17 cellular contexts compared by ENCODE assay signal in the genomic region with DNA sequence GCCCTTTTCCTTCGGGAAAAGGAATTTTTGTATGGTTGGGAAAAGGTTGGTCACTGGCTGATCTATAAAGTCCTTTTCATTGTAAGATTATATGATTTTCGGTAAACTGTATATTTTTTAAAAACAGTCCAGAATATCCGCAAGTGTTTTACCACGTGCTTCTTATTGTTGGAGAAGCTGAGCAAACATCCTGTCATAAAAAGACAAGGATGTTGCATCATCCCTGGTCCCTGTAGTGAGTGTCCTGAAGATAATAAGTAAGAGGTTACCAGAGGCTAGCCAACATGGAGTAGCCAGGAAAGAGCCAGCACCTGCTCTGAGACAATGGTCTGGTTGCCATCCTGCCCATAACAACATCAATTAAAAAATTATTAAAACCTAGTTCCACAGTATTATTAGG. TPM values are rescaled to one million over a fixed set of nuclear protein-coding genes. Genes with fewer than 3 reads are reported as not detected.
DNase-seq lines count a peak whose midpoint lies in the region; ATAC-seq and TF ChIP-seq lines count a peak whose summit lies in the region.
"Had no signal": no experiment of that assay in that cellular context is flagged by ENCODE, and none has a peak within 500 bp of the region (broad histone marks: within the 10 kb centered on the region; RNA-seq: fewer than 3 reads in every experiment).

No MANE protein-coding gene starts in this region.

- CTCF ChIA-PET in HEK293 (lab: Yijun Ruan, JAX) (interaction anchor here (1.1 kb wide), 1 partner anchor 68 kb away, joined by 6 read pairs; no protein-coding TSS in a partner anchor), T-cell (lab: Charles Lee) (interaction anchor here in 1 of 2 donors (0.6 kb wide), 1 partner anchor 15 kb away, joined by 5 read pairs; no protein-coding TSS in a partner anchor)

- H3K4me1 Mint-ChIP-seq in CD14-positive monocyte (peaks cover 17% of the 10 kb centered on the region), T-cell (no peaks in the 10 kb centered on the region)
- H3K4me1 Mint-ChIP-seq: activated T-helper 17 cell treated with anti-CD3 and anti-CD28 coated beads, Interleukin-2, amount 50 U/mL, for 72 hours had no signal

- ATAC-seq in heart left ventricle (peak; percentile 69 to 93 (median 74)), T-cell (replicated peaks in 1 of 4) (no peak), HG02588 (IDR thresholded peaks at IDR 0.05; ENCODE audit: unreplicated experiment) (no peak)
- ATAC-seq: activated T-helper 17 cell treated with anti-CD3 and anti-CD28 coated beads, Interleukin-2, amount 50 U/mL, for 72 hours had no signal

- H3K9me3 ChIP-seq in HEK293 (ENCODE audit: control insufficient read depth, insufficient read depth, low read depth, low read length) (no peaks in the 10 kb centered on the region), heart left ventricle (no peaks in the 10 kb centered on the region)
- H3K9me3 ChIP-seq: prostate gland, uterus had no signal

- H3K36me3 Mint-ChIP-seq in CD14-positive monocyte = no peaks in the 10 kb centered on the region
- no peaks in the 10 kb centered on the region for H3K36me3 Mint-ChIP-seq in T-cell
- H3K36me3 Mint-ChIP-seq: activated CD4-positive, alpha-beta memory T cell treated with anti-CD3 and anti-CD28 coated beads for 36 hours had no signal

- no peak for DNase-seq in CD14-positive monocyte (ENCODE audit: low spot score)
- DNase-seq in SIG-M5 treated with dmso at 0.1 percent for 504 hours (lab: John Stamatoyannopoulos, UW; ENCODE audit: unreplicated experiment) = peak; percentile 62
- no peak for DNase-seq in heart left ventricle
- no peak for DNase-seq in T-cell
- no peak for DNase-seq in GOT3 (lab: John Stamatoyannopoulos, UW)
- no peak for DNase-seq in stimulated activated CD4-positive, alpha-beta T cell treated with anti-CD3 and anti-CD28 coated beads, Interleukin-15, amount 100 ng/mL, for 24 hours
- DNase-seq: activated CD4-positive, alpha-beta memory T cell treated with anti-CD3 and anti-CD28 coated beads for 36 hours; NCI-H187 treated with DMSO at 0.1 percent for 48 hours; stimulated activated CD4-positive, alpha-beta T cell treated with anti-CD3 and anti-CD28 coated beads, Interleukin-2, amount 100 ng/mL, for 48 hours; uterus had no signal

- H3K36me3 ChIP-seq in HEK293 (ENCODE audit: control insufficient read depth in 2 of 2, insufficient read depth in 1 of 2, low read length in 2 of 2) = no peaks in the 10 kb centered on the region
- H3K36me3 ChIP-seq in heart left ventricle = no peaks in the 10 kb centered on the region
- H3K36me3 ChIP-seq: prostate gland, uterus had no signal

- H3K4me3 Mint-ChIP-seq in CD14-positive monocyte = peak overlapping the region in 1 of 2 donors; percentile 55
- H3K4me3 Mint-ChIP-seq in T-cell = no peak overlapping the region
- H3K4me3 Mint-ChIP-seq: activated CD4-positive, alpha-beta memory T cell treated with anti-CD3 and anti-CD28 coated beads for 36 hours; activated T-helper 17 cell treated with anti-CD3 and anti-CD28 coated beads, Interleukin-2, amount 50 U/mL, for 72 hours had no signal

- POLR2A ChIA-PET in HEK293 (lab: Yijun Ruan, JAX) = no interaction called here
- POLR2A ChIA-PET in T-cell (lab: Charles Lee) = no interaction called here

- TF ChIP-seq CTCF in CD14-positive monocyte (IDR thresholded peaks at IDR 0.05) (no peak), HEK293 (tag by site-specific recombination; IDR thresholded peaks at IDR 0.05) (no peak), heart left ventricle (IDR thresholded peaks at IDR 0.05) (no peak)

- WGBS in heart left ventricle, 4 donors = 43 to 62% (median 60%) methylated on average over 4 of the region's 4 CpGs

- peaks cover 0 to 1% (median 0%) of the 10 kb centered on the region in 7 donors for H3K9me3 Mint-ChIP-seq in CD14-positive monocyte
- no peaks in the 10 kb centered on the region for H3K9me3 Mint-ChIP-seq in T-cell
- H3K9me3 Mint-ChIP-seq: activated CD4-positive, alpha-beta memory T cell treated with anti-CD3 and anti-CD28 coated beads for 36 hours; activated T-helper 17 cell treated with anti-CD3 and anti-CD28 coated beads, Interleukin-2, amount 50 U/mL, for 72 hours had no signal

- peaks cover 0 to 2% (median 2%) of the 10 kb centered on the region in 3 donors for H3K27me3 Mint-ChIP-seq in CD14-positive monocyte (ENCODE audit: low read depth in 3 of 3)
- peaks cover 4 to 10% of the 10 kb centered on the region in 2 donors for H3K27me3 Mint-ChIP-seq in T-cell

- H3K4me3 ChIP-seq in HEK293 (ENCODE audit: low read depth, low read length) (no peak overlapping the region), heart left ventricle (peak overlapping the region in 1 of 12 donors; percentile 12)
- H3K4me3 ChIP-seq: prostate gland, uterus had no signal

- H3K27me3 ChIP-seq in heart left ventricle = no peaks in the 10 kb centered on the region
- H3K27me3 ChIP-seq: uterus had no signal

- no peak for TF ChIP-seq POLR2A in heart left ventricle (IDR thresholded peaks at IDR 0.05)

- intact Hi-C loops in CD14-positive monocyte (cut with micrococcal nuclease) (no loop called here), heart left ventricle (cut with DNase I) (no loop called here)

- peak overlapping the region in 5 of 7 donors; percentile 26 to 61 (median 44) for H3K27ac Mint-ChIP-seq in CD14-positive monocyte
- no peak overlapping the region for H3K27ac Mint-ChIP-seq in T-cell
- H3K27ac Mint-ChIP-seq: activated CD4-positive, alpha-beta memory T cell treated with anti-CD3 and anti-CD28 coated beads for 36 hours; activated T-helper 17 cell treated with anti-CD3 and anti-CD28 coated beads, Interleukin-2, amount 50 U/mL, for 72 hours had no signal

- H3K27ac ChIP-seq in HEK293 (ENCODE audit: extremely low read depth, low read depth, low read length) (no peak overlapping the region), heart left ventricle (peak overlapping the region in 8 of 12 donors; percentile 32 to 77 (median 62))
- H3K27ac ChIP-seq: prostate gland, uterus had no signal

- H3K4me1 ChIP-seq in HEK293 (ENCODE audit: control insufficient read depth, insufficient read depth, low read length) = no peaks in the 10 kb centered on the region
- peaks cover 0 to 20% (median 4%) of the 10 kb centered on the region in 12 donors for H3K4me1 ChIP-seq in heart left ventricle
- H3K4me1 ChIP-seq: prostate gland, uterus had no signal

TF ChIP-seq in HEK293, 187 proteins besides CTCF, POLR2A, EP300 and RAD21:
- TF ChIP-seq ZNF837 (tag by site-specific recombination; IDR thresholded peaks at IDR 0.05) = no peak
- TF ChIP-seq SETDB1 (IDR thresholded peaks at IDR 0.05; ENCODE audit: insufficient read length, low read length) = peak; percentile 27

RNA-seq across cellular contexts. Expression of a gene that starts 5.1 kb away (rescaled TPM):
- polyA plus RNA-seq in CD14-positive monocyte (under 1 TPM; 0.46 to 0.55 TPM), heart left ventricle (under 1 TPM; 0.11 to 0.53 TPM)
- total RNA-seq in heart left ventricle (100 to 1,000 TPM in 1 of 9 donors, 10 to 100 TPM in 1, 1 to 10 TPM in 1, under 1 TPM in 5, not detected in 1; 0.07 to 372 (median 0.49) TPM), T-cell (not detected)
- total RNA-seq: kidney epithelial cell, myocyte had no signal

RNA-seq across cellular contexts. Expression of a gene that starts 11.4 kb away (rescaled TPM):
- polyA plus RNA-seq in CD14-positive monocyte (10 to 100 TPM; 20.7 to 38.1 TPM), heart left ventricle (10 to 100 TPM in 1 of 2 donors, 1 to 10 TPM in 1; 6.4 to 15.8 TPM)
- total RNA-seq in heart left ventricle (10 to 100 TPM; 15.8 to 29.6 (median 21.0) TPM), T-cell (10 to 100 TPM; 44.2 to 56.9 (median 47.3) TPM)

RNA-seq across cellular contexts. Expression of a gene that starts 21.1 kb away (rescaled TPM):
- polyA plus RNA-seq in CD14-positive monocyte (10 to 100 TPM; 16.3 to 16.5 TPM), heart left ventricle (under 1 TPM; 0.10 to 0.34 TPM)
- total RNA-seq in heart left ventricle (100 to 1,000 TPM in 1 of 9 donors, 10 to 100 TPM in 1, 1 to 10 TPM in 1, under 1 TPM in 3, not detected in 3; 0.47 to 252 (median 2.3) TPM), T-cell (not detected)
- total RNA-seq: kidney epithelial cell, myocyte, OCI-LY7 had no signal

RNA-seq across cellular contexts. Expression of a gene that starts 33.7 kb away (rescaled TPM):
- polyA plus RNA-seq in CD14-positive monocyte (under 1 TPM; 0.25 to 0.36 TPM), heart left ventricle (under 1 TPM in 1 of 2 donors, not detected in 1; 0.06 TPM)
- total RNA-seq in heart left ventricle (10 to 100 TPM in 1 of 9 donors, 1 to 10 TPM in 1, under 1 TPM in 1, not detected in 6; 0.36 to 70.7 (median 3.3) TPM), T-cell (not detected)
- total RNA-seq: activated CD4-positive, alpha-beta memory T cell treated with anti-CD3 and anti-CD28 coated beads for 36 hours; activated T-helper 17 cell treated with anti-CD3 and anti-CD28 coated beads, Interleukin-2, amount 50 U/mL, for 72 hours; kidney epithelial cell; myocyte had no signal

Comparison
In these comparisons a context has a peak if more than half of its experiments do, and no peak if none do; other contexts are left out.
1. H3K27ac Mint-ChIP-seq: peak in CD14-positive monocyte (5 of 7); none in T-cell (0 of 2).
2. ATAC-seq: peak in heart left ventricle (4 of 4); none in T-cell (0 of 4) and HG02588 (single experiment).